ENCODE assay signal across 15 cellular contexts in genomic region chr2:215748446-215748845, GRCh38.
DNase-seq lines count a peak whose midpoint lies in the region; ATAC-seq, FAIRE-seq and TF ChIP-seq lines count a peak whose summit lies in the region.
"Had no signal": no experiment of that assay in that cellular context is flagged by ENCODE, and none has a peak within 500 bp of the region (broad histone marks: within the 10 kb centered on the region; RNA-seq: fewer than 3 reads in every experiment).

No MANE protein-coding gene starts in this region.

- CTCF ChIA-PET in HepG2 (lab: Yijun Ruan, JAX; ENCODE audit: low intra/inter-chr PET ratio, low total read pairs): no interaction called here

- H3K4me2 ChIP-seq in HepG2 (ENCODE audit: low read depth, low read length): no peak overlapping the region

- H3K27me3 ChIP-seq in HepG2 (ENCODE audit: control insufficient read depth in 1 of 2, insufficient read depth in 2 of 2, low read length in 2 of 2): no peaks in the 10 kb centered on the region
- H3K27me3 ChIP-seq: cardiac muscle cell, ovary, Peyer's patch had no signal

- FAIRE-seq in HepG2 (lab: Jason Lieb, UNC): no peak
- FAIRE-seq: endometrium had no signal

- 65% methylated on average over 6 of the region's 6 CpGs for WGBS in HepG2 (ENCODE audit: low lambda C conversion rate)

- TF ChIP-seq POLR2A in HepG2 (IDR thresholded peaks at IDR 0.05; ENCODE audit: insufficient read depth in 1 of 2, low read depth in 2 of 2, low read length in 2 of 2): no peak

- H2AFZ ChIP-seq in HepG2 (ENCODE audit: low read length): no peak overlapping the region

- H3K9ac ChIP-seq in HepG2 (ENCODE audit: insufficient read depth, low read depth, low read length): peak overlapping the region; percentile 55

- 0 out of 4 replicates have a peak, but pooled peaks of 1 of the 2 experiments have one; percentile 17 for TF ChIP-seq EP300 in HepG2 (IDR thresholded peaks at IDR 0.05; ENCODE audit: low read depth in 2 of 2, low read length in 2 of 2)
- TF ChIP-seq EP300 in HepG2 (CRISPR knock-in tag; IDR thresholded peaks at IDR 0.05; ENCODE audit: borderline replicate concordance): no peak

- H3K27ac ChIP-seq in HepG2 (ENCODE audit: extremely low read length, insufficient read depth, low read length): peak overlapping the region; percentile 79
- H3K27ac ChIP-seq: cardiac muscle cell, ovary had no signal

- DNase-seq in EH (ENCODE audit: low read depth) (peak; percentile 58), fibroblast of peridontal ligament (ENCODE audit: extremely low read depth) (peak; percentile 18), HepG2 (ENCODE audit: low spot score) (no peak), sciatic nerve (ENCODE audit: low spot score) (peak; percentile 64), NCI-H2196 (lab: John Stamatoyannopoulos, UW; ENCODE audit: unreplicated experiment) (no peak), HCEC 1CT (no peak)
- DNase-seq: activated CD8-positive, alpha-beta memory T cell treated with anti-CD3 and anti-CD28 coated beads, Interleukin-2, amount 50 U/mL, for 48 hours; NCI-H2227 treated with DMSO at 0.1 percent for 48 hours; ovary; Peyer's patch; T-helper 1 cell had no signal

- intact Hi-C loops in HepG2 (cut with micrococcal nuclease; ENCODE audit: unreplicated experiment): loop anchor here (2.0 to 5.0 kb wide), 2 partner anchors 46 to 56 kb away; no protein-coding TSS in a partner anchor
- intact Hi-C loops in sciatic nerve (cut with DNase I): loop anchor here (1.0 kb wide), 1 partner anchor 19 kb away; no protein-coding TSS in a partner anchor

- POLR2A ChIA-PET in HepG2 (lab: Yijun Ruan, JAX): interaction anchor here (1.2 to 5.7 kb wide), 9 partner anchors 25 to 133 kb away, joined by 4 to 66 read pairs (median 12); no protein-coding TSS in a partner anchor

- no peak for TF ChIP-seq CTCF in HepG2 (CRISPR knock-in tag; IDR thresholded peaks at IDR 0.05)

- H4K20me1 ChIP-seq in HepG2 (ENCODE audit: insufficient read depth, low read length): no peaks in the 10 kb centered on the region

- H3K79me2 ChIP-seq in HepG2 (ENCODE audit: insufficient read depth, low read length): no peaks in the 10 kb centered on the region

- in situ Hi-C loops in HepG2 (cut with HindIII; ENCODE audit: extremely low pct_ligation_motif_present, low pct_unique_long_range_greater_than_20kb): no loop called here

- peaks cover 77% of the 10 kb centered on the region for H3K4me1 ChIP-seq in HepG2 (ENCODE audit: insufficient read depth, low read length)

- no peak for TF ChIP-seq RAD21 in HepG2 (CRISPR knock-in tag; IDR thresholded peaks at IDR 0.05)

- BruUV-seq in HepG2 (replicated peaks; lab: Mats Ljungman, UMichigan): TSS peak; percentile 96

- no peaks in the 10 kb centered on the region for H3K9me3 ChIP-seq in HepG2 (ENCODE audit: low read length)
- H3K9me3 ChIP-seq: ovary, Peyer's patch had no signal

- H3K4me3 ChIP-seq in HepG2 (replicated peaks in 1 of 3; ENCODE audit: insufficient read depth in 1 of 3, low read depth in 2 of 3, low read length in 3 of 3): no peak overlapping the region
- H3K4me3 ChIP-seq: cardiac muscle cell, ovary, Peyer's patch had no signal

- ATAC-seq in HepG2 (no peak), sciatic nerve (peak; percentile 84), GM18520 (IDR thresholded peaks at IDR 0.05; ENCODE audit: unreplicated experiment) (no peak), GM19455 (IDR thresholded peaks at IDR 0.05; ENCODE audit: unreplicated experiment) (no peak)

- H3K36me3 ChIP-seq in HepG2 (replicated peaks in 1 of 2; ENCODE audit: control insufficient read depth in 1 of 2, insufficient read depth in 2 of 2, low read length in 2 of 2): no peaks in the 10 kb centered on the region
- H3K36me3 ChIP-seq: cardiac muscle cell, ovary, Peyer's patch had no signal

TF ChIP-seq in HepG2, 621 proteins besides CTCF, POLR2A, EP300 and RAD21 (continues in another document):
- TF ChIP-seq MEF2D (CRISPR knock-in tag; IDR thresholded peaks at IDR 0.05) (0 out of 2 replicates have a peak, but pooled peaks have one; percentile 45), KLF16 (CRISPR knock-in tag; IDR thresholded peaks at IDR 0.05) (0 out of 4 replicates have a peak, but pooled peaks of 1 of the 2 experiments have one; percentile 32), ZNF672 (CRISPR knock-in tag; IDR thresholded peaks at IDR 0.05) (no peak), ARID5B (CRISPR knock-in tag; IDR thresholded peaks at IDR 0.05) (0 out of 2 replicates have a peak, but pooled peaks have one; percentile 18), RXRB (CRISPR knock-in tag; IDR thresholded peaks at IDR 0.05; ENCODE audit: borderline replicate concordance) (peak; percentile 76), SALL1 (CRISPR knock-in tag; IDR thresholded peaks at IDR 0.05) (peak; percentile 33; the same call in 1 of the 2 replicates), RXRA (CRISPR knock-in tag; IDR thresholded peaks at IDR 0.05) (peak; percentile 50; the same call in 1 of the 2 replicates), NR2F6 (IDR thresholded peaks at IDR 0.05) (no peak), NR2F6 (CRISPR knock-in tag; IDR thresholded peaks at IDR 0.05) (0 out of 2 replicates have a peak, but pooled peaks have one; percentile 37), ZNF572 (CRISPR knock-in tag; IDR thresholded peaks at IDR 0.05) (no peak), HNF4G (IDR thresholded peaks at IDR 0.05; ENCODE audit: borderline replicate concordance, low read depth, low read length) (no peak), HNF4G (CRISPR knock-in tag; IDR thresholded peaks at IDR 0.05; ENCODE audit: borderline replicate concordance, low read depth) (0 out of 2 replicates have a peak, but pooled peaks have one; percentile 21), SOX13 (IDR thresholded peaks at IDR 0.05) (no peak), SOX13 (CRISPR knock-in tag; conservative IDR thresholded peaks at IDR 0.05 in 1 of 2, IDR thresholded peaks at IDR 0.05 in 1 of 2) (0 out of 4 replicates have a peak, but pooled peaks of 1 of the 2 experiments have one; percentile 9), PHF21A (CRISPR knock-in tag; IDR thresholded peaks at IDR 0.05) (no peak), MED1 (CRISPR knock-in tag; IDR thresholded peaks at IDR 0.05) (peak; percentile 53), ZBTB38 (CRISPR knock-in tag; IDR thresholded peaks at IDR 0.05) (peak; percentile 46; the same call in 1 of the 2 replicates), THRA (CRISPR knock-in tag; IDR thresholded peaks at IDR 0.05; ENCODE audit: borderline replicate concordance) (peak; percentile 84; the same call in 1 of the 2 replicates), ZNF580 (CRISPR knock-in tag; IDR thresholded peaks at IDR 0.05; ENCODE audit: borderline replicate concordance, low read depth) (no peak), CENPT (CRISPR knock-in tag; IDR thresholded peaks at IDR 0.05; ENCODE audit: low read depth) (no peak)

Comparison
In these comparisons a context has a peak if more than half of its experiments do, and no peak if none do; other contexts are left out.
1. DNase-seq: peak in EH (single experiment), fibroblast of peridontal ligament (single experiment) and sciatic nerve (single experiment); none in HepG2 (single experiment), NCI-H2196 (single experiment) and HCEC 1CT (single experiment).